1 cellular context compared by ENCODE assay signal in genomic region chr6:148175511-148176188, GRCh38.
TF ChIP-seq lines count a peak whose summit lies in the region.

No MANE protein-coding gene starts in this region.

TF ChIP-seq in IMR-90, 13 proteins besides CTCF, POLR2A, EP300 and RAD21:
- TF ChIP-seq SMC3 (IDR thresholded peaks at IDR 0.05; ENCODE audit: low read depth, low read length) (no peak), BHLHE40 (IDR thresholded peaks at IDR 0.05; ENCODE audit: low read depth, low read length) (peak; percentile 59; the same call in 1 of the 2 replicates)
